In genomic region chr1:64920936-64921589, GRCh38 we compare ENCODE assay signal across 13 cellular contexts. TPM values are rescaled to one million over a fixed set of nuclear protein-coding genes. Genes with fewer than 3 reads are reported as not detected.
DNase-seq lines count a peak whose midpoint lies in the region; ATAC-seq, FAIRE-seq and TF ChIP-seq lines count a peak whose summit lies in the region.
"Had no signal": no experiment of that assay in that cellular context is flagged by ENCODE, and none has a peak within 500 bp of the region (broad histone marks: within the 10 kb centered on the region; RNA-seq: fewer than 3 reads in every experiment).

No MANE protein-coding gene starts in this region.

- ATAC-seq in RWPE2 (ENCODE audit: low read depth) (peak; percentile 60), GM21529 (IDR thresholded peaks at IDR 0.05; ENCODE audit: unreplicated experiment) (no peak), Right ventricle myocardium superior (ENCODE audit: poor library complexity) (no peak)
- ATAC-seq: heart left ventricle had no signal

- H3K4me3 Mint-ChIP-seq in osteocyte (ENCODE audit: unreplicated experiment): no peak overlapping the region

- H3K9me1 ChIP-seq in endothelial cell of umbilical vein (replicated peaks; ENCODE audit: control insufficient read depth, extremely low read depth, insufficient read depth, low read length): no peaks in the 10 kb centered on the region

- H3K79me2 ChIP-seq in endothelial cell of umbilical vein (ENCODE audit: control insufficient read depth, insufficient read depth, low read length): peaks cover 87% of the 10 kb centered on the region

- dilution Hi-C loops in endothelial cell of umbilical vein (cut with MboI; ENCODE audit: extremely low pct_ligation_motif_present, low sequenced_read_pairs): no loop called here

- DNase-seq in H54 (ENCODE audit: insufficient read length, low spot score): no peak
- no peak for DNase-seq in RWPE2 (ENCODE audit: low spot score)
- peak; percentile 88 for DNase-seq in endothelial cell of umbilical vein (ENCODE audit: low read depth, low spot score)
- DNase-seq in osteocyte (ENCODE audit: extremely low spot score, unreplicated experiment): no peak
- no peak for DNase-seq in Right ventricle myocardium superior
- DNase-seq in stimulated activated naive CD4-positive, alpha-beta T cell treated with Interleukin-2 at 50 U/mL for 16 hours (lab: John Stamatoyannopoulos, UW): no peak
- DNase-seq: activated CD8-positive, alpha-beta memory T cell treated with anti-CD3 and anti-CD28 coated beads for 24 hours; DND-41; heart left ventricle; KBM-7; spleen had no signal

- H3K27me3 Mint-ChIP-seq in osteocyte (ENCODE audit: unreplicated experiment): no peaks in the 10 kb centered on the region

- no peaks in the 10 kb centered on the region for H3K9me3 Mint-ChIP-seq in osteocyte (ENCODE audit: unreplicated experiment)

- H4K20me1 ChIP-seq in endothelial cell of umbilical vein (replicated peaks; ENCODE audit: control insufficient read depth, extremely low read depth, insufficient read depth, low read length): peaks cover 7% of the 10 kb centered on the region

- peak overlapping the region; percentile 40 for H3K27ac ChIP-seq in RWPE2 (ENCODE audit: poor library complexity, severe bottlenecking)
- peak overlapping the region; percentile 44 for H3K27ac ChIP-seq in endothelial cell of umbilical vein (ENCODE audit: insufficient read depth, low read depth, low read length)
- H3K27ac ChIP-seq: SJSA1 had no signal

- H3K4me1 ChIP-seq in RWPE2 (ENCODE audit: insufficient read depth, poor library complexity, severe bottlenecking) (peaks cover 42% of the 10 kb centered on the region), endothelial cell of umbilical vein (ENCODE audit: control insufficient read depth, extremely low read depth, insufficient read depth, low read length) (peaks cover 51% of the 10 kb centered on the region)

- no TSS peak for BruUV-seq in endothelial cell of umbilical vein (replicated peaks; lab: Mats Ljungman, UMichigan)

- no peak overlapping the region for H3K4me3 ChIP-seq in RWPE2 (ENCODE audit: severe bottlenecking)
- no peak overlapping the region for H3K4me3 ChIP-seq in endothelial cell of umbilical vein (replicated peaks in 1 of 3; ENCODE audit: insufficient read depth in 1 of 3, low read depth in 1 of 3, low read length in 3 of 3)
- H3K4me3 ChIP-seq: heart left ventricle, SJSA1, spleen had no signal

- H3K36me3 ChIP-seq in RWPE2 (ENCODE audit: low read depth) (no peaks in the 10 kb centered on the region), endothelial cell of umbilical vein (ENCODE audit: control insufficient read depth in 2 of 2, extremely low read depth in 1 of 2, insufficient read depth in 2 of 2, low read length in 2 of 2) (no peaks in the 10 kb centered on the region)
- H3K36me3 ChIP-seq: heart left ventricle, SJSA1, spleen had no signal

- peak overlapping the region; percentile 33 for H3K4me2 ChIP-seq in endothelial cell of umbilical vein (ENCODE audit: insufficient read depth, low read length)

- H3K4me1 Mint-ChIP-seq in osteocyte (ENCODE audit: unreplicated experiment): peaks cover 67% of the 10 kb centered on the region

- TF ChIP-seq CTCF in RWPE2 (IDR thresholded peaks at IDR 0.05; ENCODE audit: poor library complexity, severe bottlenecking): no peak
- no peak for TF ChIP-seq CTCF in endothelial cell of umbilical vein (IDR thresholded peaks at IDR 0.05; ENCODE audit: extremely low read depth in 1 of 2, insufficient read depth in 1 of 2, low read depth in 1 of 2, low read length in 2 of 2)
- TF ChIP-seq CTCF in osteocyte (IDR thresholded peaks at IDR 0.05): no peak

- H3K36me3 Mint-ChIP-seq in osteocyte (ENCODE audit: unreplicated experiment): no peaks in the 10 kb centered on the region

- H2AFZ ChIP-seq in endothelial cell of umbilical vein (ENCODE audit: low read depth, low read length): no peak overlapping the region

- FAIRE-seq in H54 (lab: Jason Lieb, UNC) (peak; percentile 58), endothelial cell of umbilical vein (lab: Jason Lieb, UNC) (peak; percentile 69)

- POLR2A ChIA-PET in endothelial cell of umbilical vein (lab: Charles Lee): no interaction called here

- no peaks in the 10 kb centered on the region for H3K9me3 ChIP-seq in RWPE2 (ENCODE audit: severe bottlenecking)
- H3K9me3 ChIP-seq in endothelial cell of umbilical vein (replicated peaks; ENCODE audit: control insufficient read depth, insufficient read depth, low read length): no peaks in the 10 kb centered on the region
- H3K9me3 ChIP-seq: heart left ventricle, SJSA1, spleen had no signal

- CTCF ChIA-PET in endothelial cell of umbilical vein (lab: Charles Lee): interaction anchor here (2.8 kb wide), 1 partner anchor 13 kb away, joined by 12 read pairs; no protein-coding TSS in a partner anchor

- TF ChIP-seq POLR2A in H54 (IDR thresholded peaks at IDR 0.05; ENCODE audit: low read depth, low read length) (no peak), endothelial cell of umbilical vein (IDR thresholded peaks at IDR 0.05; ENCODE audit: low read depth, low read length) (peak; percentile 28)

- H3K9ac ChIP-seq in endothelial cell of umbilical vein (replicated peaks; ENCODE audit: extremely low read depth, insufficient read depth, low read length): no peak overlapping the region

- H3K27me3 ChIP-seq in RWPE2 (ENCODE audit: insufficient read depth, poor library complexity, severe bottlenecking): no peaks in the 10 kb centered on the region
- no peaks in the 10 kb centered on the region for H3K27me3 ChIP-seq in endothelial cell of umbilical vein (ENCODE audit: control insufficient read depth in 2 of 2, insufficient read depth in 2 of 2, low read length in 2 of 2)
- H3K27me3 ChIP-seq: heart left ventricle, SJSA1, spleen had no signal

- H3K27ac Mint-ChIP-seq in osteocyte (ENCODE audit: unreplicated experiment): peak overlapping the region; percentile 78

- intact Hi-C loops in endothelial cell of umbilical vein (cut with micrococcal nuclease): loop anchor here (1.0 kb wide), 1 partner anchor 13 kb away; no protein-coding TSS in a partner anchor
- intact Hi-C loops in Right ventricle myocardium superior (cut with DNase I): no loop called here

TF ChIP-seq in endothelial cell of umbilical vein, 7 proteins besides CTCF, POLR2A, EP300 and RAD21:
- TF ChIP-seq JUN (IDR thresholded peaks at IDR 0.05; ENCODE audit: borderline replicate concordance, insufficient read depth, insufficient read length, low read depth) (peak; percentile 75), POLR2AphosphoS5 (IDR thresholded peaks at IDR 0.05; ENCODE audit: insufficient read depth, low read depth, low read length) (no peak), MYC (IDR thresholded peaks at IDR 0.05; ENCODE audit: low read depth, low read length) (no peak), EZH2 (IDR thresholded peaks at IDR 0.05; ENCODE audit: borderline replicate concordance, low read depth, low read length, severe bottlenecking) (no peak), FOS (IDR thresholded peaks at IDR 0.05; ENCODE audit: borderline replicate concordance, insufficient read depth, low read length) (peak; percentile 82), GATA2 (IDR thresholded peaks at IDR 0.05; ENCODE audit: insufficient read depth, insufficient read length, low read depth, low read length) (peak; percentile 87)
- TF ChIP-seq, protein P1, sequence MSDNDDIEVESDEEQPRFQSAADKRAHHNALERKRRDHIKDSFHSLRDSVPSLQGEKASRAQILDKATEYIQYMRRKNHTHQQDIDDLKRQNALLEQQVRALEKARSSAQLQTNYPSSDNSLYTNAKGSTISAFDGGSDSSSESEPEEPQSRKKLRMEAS (IDR thresholded peaks at IDR 0.05; ENCODE audit: insufficient read depth, insufficient read length): no peak

RNA-seq across cellular contexts. Expression of gene JAK1, which starts 45.3 kb away (rescaled TPM):
- total RNA-seq in endothelial cell of umbilical vein (152 and 177 TPM in 2 replicates), osteocyte (103 TPM in 2 replicates), Right ventricle myocardium superior (94.1 TPM)
- polyA plus RNA-seq in endothelial cell of umbilical vein: 60.1 and 68.8 TPM in 2 replicates
- polyA plus RNA-seq in endothelial cell of umbilical vein (2011; cell fraction: cytosol; rRNA removed): 75.4 and 89.5 TPM in 2 replicates
- 149 and 163 TPM in 2 replicates for polyA plus RNA-seq in endothelial cell of umbilical vein (2011; cell fraction: nucleus; rRNA removed)
- polyA plus RNA-seq in endothelial cell of umbilical vein (2012): 128 and 187 TPM in 2 replicates
- 180 and 216 TPM in 2 replicates for polyA minus RNA-seq in endothelial cell of umbilical vein
- 36.5 TPM for polyA minus RNA-seq in endothelial cell of umbilical vein (2011; cell fraction: cytosol; rRNA and poly(A)+ RNA removed)
- polyA minus RNA-seq in endothelial cell of umbilical vein (2011; cell fraction: nucleus; rRNA and poly(A)+ RNA removed): 174 and 238 TPM in 2 replicates
